15 cellular contexts compared by ENCODE assay signal in genomic region chrX:148658115-148658725, GRCh38.
"Had no signal": no experiment of that assay in that cellular context is flagged by ENCODE, and none has a peak within 500 bp of the region (broad histone marks: within the 10 kb centered on the region; RNA-seq: fewer than 3 reads in every experiment).

No MANE protein-coding gene starts in this region.

- H3K4me3 ChIP-seq: adrenal gland, colonic mucosa, transverse colon, vagina had no signal

- ATAC-seq: activated CD8-positive, alpha-beta memory T cell treated with anti-CD3 and anti-CD28 coated beads, Interleukin-2, amount 10 ng/mL, durations not matched to agents 7 days and 5 days; natural killer cell treated with Interleukin-12 subunit alpha and Interleukin-12 subunit beta and Interleukin-15 and Interleukin-18, amount 100 ng/mL, for 72 hours had no signal

- DNase-seq: activated CD4-positive, alpha-beta memory T cell treated with anti-CD3 and anti-CD28 coated beads for 36 hours; activated CD4-positive, alpha-beta T cell treated with anti-CD3 and anti-CD28 coated beads for 1 hour; activated CD8-positive, alpha-beta memory T cell treated with anti-CD3 and anti-CD28 coated beads, Interleukin-2, amount 10 ng/mL, durations not matched to agents 7 days and 5 days; activated T-cell treated with anti-CD3 and anti-CD28 coated beads, Interleukin-2, amount 50 U/mL, for 1 hour; adrenal gland; colonic mucosa; mesendoderm; nucleus accumbens; posterior cingulate gyrus; stimulated activated CD4-positive, alpha-beta T cell treated with anti-CD3 and anti-CD28 coated beads, Interleukin-4, amount 100 ng/mL, for 24 hours; stimulated activated naive CD4-positive, alpha-beta T cell; T1000; transverse colon had no signal
